In genomic region chr20:30007496-30007895, GRCh38 we compare ENCODE assay signal across 7 cellular contexts.
DNase-seq lines count a peak whose midpoint lies in the region.
"Not testable (repeated sequence)": the region's sequence is repeated elsewhere in the genome, so short reads cannot be mapped to it uniquely, and the experiment has no call there.

No MANE protein-coding gene starts in this region.

- not testable (repeated sequence) for H3K23ac ChIP-seq in mesendoderm (ENCODE audit: low read length)

- H3K27ac ChIP-seq in mesendoderm (ENCODE audit: low read depth, low read length), result not testable (repeated sequence)

- H2BK5ac ChIP-seq in mesendoderm (ENCODE audit: low read length), result not testable (repeated sequence)

- H3K4me1 Mint-ChIP-seq in T-helper 2 cell treated with Interferon-gamma antibody and Interleukin-4, amounts not matched to agents 5 μg/mL and 100 μg/mL, for 36 hours (ENCODE audit: low read depth); activated T-helper 1 cell treated with anti-CD3 and anti-CD28 coated beads, Interleukin-12 subunit alpha, Interleukin-12 subunit beta, Interleukin-2, Interleukin-4 antibody, amounts not matched to agents 30 ng/mL and 10 ng/mL and 1 ng/mL, durations not matched to agents 14 hours and 24 hours and 36 hours (ENCODE audit: low read depth): not testable (repeated sequence)

- not testable (repeated sequence) for H3K79me1 ChIP-seq in mesendoderm (ENCODE audit: low read length)

- not testable (repeated sequence) for H2BK15ac ChIP-seq in mesendoderm (replicated peaks; ENCODE audit: low read depth)

- not testable (repeated sequence) for H3K27me3 ChIP-seq in mesendoderm (ENCODE audit: insufficient read depth, low read length, poor library complexity)

- H3K4me2 ChIP-seq in mesendoderm (ENCODE audit: low read length), result not testable (repeated sequence)

- H4K8ac ChIP-seq in mesendoderm (ENCODE audit: low read depth, low read length), result not testable (repeated sequence)

- not testable (repeated sequence) for H2BK120ac ChIP-seq in mesendoderm (ENCODE audit: low read depth, low read length)

- not testable (repeated sequence) for H3K36me3 ChIP-seq in mesendoderm (ENCODE audit: control insufficient read depth, insufficient read depth, low read length)

- H3K4me3 ChIP-seq in mesendoderm (ENCODE audit: low read length), result not testable (repeated sequence)

- WGBS in mesendoderm (ENCODE audit: extremely low coverage, insufficient coverage, low lambda C conversion rate), result no CpG with 5 or more reads among the region's 4 CpGs

- not testable (repeated sequence) for H3K4me3 Mint-ChIP-seq in T-helper 2 cell treated with Interferon-gamma antibody and Interleukin-4, amounts not matched to agents 5 μg/mL and 100 μg/mL, for 36 hours; activated T-helper 1 cell treated with anti-CD3 and anti-CD28 coated beads, Interleukin-12 subunit alpha, Interleukin-12 subunit beta, Interleukin-2, Interleukin-4 antibody, amounts not matched to agents 30 ng/mL and 10 ng/mL and 1 ng/mL, durations not matched to agents 14 hours and 24 hours and 36 hours

- in situ Hi-C loops in KBM-7 (cut with MboI; ENCODE audit: low pct_unique_long_range_greater_than_20kb, low sequenced_read_pairs), result not testable (repeated sequence)

- intact Hi-C loops in activated T-helper 1 cell treated with anti-CD3 and anti-CD28 coated beads, Interleukin-12 subunit alpha, Interleukin-12 subunit beta, Interleukin-2, Interleukin-4 antibody, amounts not matched to agents 30 ng/mL and 10 ng/mL and 1 ng/mL, durations not matched to agents 14 hours and 24 hours and 36 hours (cut with micrococcal nuclease), result not testable (repeated sequence)

- H3K4ac ChIP-seq in mesendoderm (ENCODE audit: low read depth, low read length), result not testable (repeated sequence)

- H3K4me1 ChIP-seq in mesendoderm (ENCODE audit: control insufficient read depth, low read depth, low read length), result not testable (repeated sequence)

- not testable (repeated sequence) for H3K18ac ChIP-seq in mesendoderm (ENCODE audit: low read length)

- H3K27ac Mint-ChIP-seq in T-helper 2 cell treated with Interferon-gamma antibody and Interleukin-4, amounts not matched to agents 5 μg/mL and 100 μg/mL, for 36 hours; activated T-helper 1 cell treated with anti-CD3 and anti-CD28 coated beads, Interleukin-12 subunit alpha, Interleukin-12 subunit beta, Interleukin-2, Interleukin-4 antibody, amounts not matched to agents 30 ng/mL and 10 ng/mL and 1 ng/mL, durations not matched to agents 14 hours and 24 hours and 36 hours: not testable (repeated sequence)

- DNase-seq in KBM-7, result peak; percentile 0
- DNase-seq in T-helper 2 cell treated with Interferon-gamma antibody and Interleukin-4, amounts not matched to agents 5 μg/mL and 100 μg/mL, for 36 hours (ENCODE audit: low spot score), result peak; percentile 3
- peak; percentile 19 for DNase-seq in activated CD8-positive, alpha-beta memory T cell treated with anti-CD3 and anti-CD28 coated beads for 24 hours
- DNase-seq in activated T-helper 1 cell treated with anti-CD3 and anti-CD28 coated beads, Interleukin-12 subunit alpha, Interleukin-12 subunit beta, Interleukin-2, Interleukin-4 antibody, amounts not matched to agents 30 ng/mL and 10 ng/mL and 1 ng/mL, durations not matched to agents 14 hours and 24 hours and 36 hours (ENCODE audit: low spot score), result peak; percentile 3
- DNase-seq in cerebellar cortex (ENCODE audit: low spot score), result peak; percentile 2
- peak; percentile 3 for DNase-seq in mesendoderm
- DNase-seq in stimulated activated CD8-positive, alpha-beta memory T cell treated with anti-CD3 and anti-CD28 coated beads, Interleukin-4, amount 100 ng/mL, for 48 hours, result peak; percentile 25

- not testable (repeated sequence) for H3K79me2 ChIP-seq in mesendoderm (ENCODE audit: control insufficient read depth, insufficient read depth, low read length)

- not testable (repeated sequence) for H3K27me3 Mint-ChIP-seq in T-helper 2 cell treated with Interferon-gamma antibody and Interleukin-4, amounts not matched to agents 5 μg/mL and 100 μg/mL, for 36 hours (ENCODE audit: low read depth); activated T-helper 1 cell treated with anti-CD3 and anti-CD28 coated beads, Interleukin-12 subunit alpha, Interleukin-12 subunit beta, Interleukin-2, Interleukin-4 antibody, amounts not matched to agents 30 ng/mL and 10 ng/mL and 1 ng/mL, durations not matched to agents 14 hours and 24 hours and 36 hours (ENCODE audit: insufficient read depth)

- H3K56ac ChIP-seq in mesendoderm (ENCODE audit: low read length), result not testable (repeated sequence)

- not testable (repeated sequence) for H4K5ac ChIP-seq in mesendoderm (ENCODE audit: low read length)

- not testable (repeated sequence) for H3K36me3 Mint-ChIP-seq in T-helper 2 cell treated with Interferon-gamma antibody and Interleukin-4, amounts not matched to agents 5 μg/mL and 100 μg/mL, for 36 hours (ENCODE audit: low read depth); activated T-helper 1 cell treated with anti-CD3 and anti-CD28 coated beads, Interleukin-12 subunit alpha, Interleukin-12 subunit beta, Interleukin-2, Interleukin-4 antibody, amounts not matched to agents 30 ng/mL and 10 ng/mL and 1 ng/mL, durations not matched to agents 14 hours and 24 hours and 36 hours (ENCODE audit: low read depth)

- H2AK5ac ChIP-seq in mesendoderm (ENCODE audit: low read length), result not testable (repeated sequence)

- H3K9me3 Mint-ChIP-seq in T-helper 2 cell treated with Interferon-gamma antibody and Interleukin-4, amounts not matched to agents 5 μg/mL and 100 μg/mL, for 36 hours; activated T-helper 1 cell treated with anti-CD3 and anti-CD28 coated beads, Interleukin-12 subunit alpha, Interleukin-12 subunit beta, Interleukin-2, Interleukin-4 antibody, amounts not matched to agents 30 ng/mL and 10 ng/mL and 1 ng/mL, durations not matched to agents 14 hours and 24 hours and 36 hours: not testable (repeated sequence)

- not testable (repeated sequence) for H3K9ac ChIP-seq in mesendoderm (ENCODE audit: low read length)
